ENCODE assay signal across 21 cellular contexts in genomic region chr4:105686571-105686970, GRCh38.
"Had no signal": no experiment of that assay in that cellular context is flagged by ENCODE, and none has a peak within 500 bp of the region (broad histone marks: within the 10 kb centered on the region; RNA-seq: fewer than 3 reads in every experiment).

No MANE protein-coding gene starts in this region.

- H3K4me1 ChIP-seq: vagina had no signal

- H3K27ac ChIP-seq: esophagus squamous epithelium, foreskin keratinocyte, hepatocyte, pancreas, tibial artery, upper lobe of right lung, vagina had no signal

- DNase-seq: dermis blood vessel endothelial cell; esophagus squamous epithelium; foreskin keratinocyte; head of caudate nucleus; left colon; left ventricle myocardium superior; mesenchymal stem cell; midbrain; naive B cell; occipital lobe; pancreas; right cardiac atrium; stimulated activated CD4-positive, alpha-beta T cell treated with anti-CD3 and anti-CD28 coated beads, Interleukin-4, amount 100 ng/mL, for 1 hour; stimulated activated CD8-positive, alpha-beta memory T cell treated with anti-CD3 and anti-CD28 coated beads, Interleukin-4, amount 100 ng/mL, for 48 hours; tibial artery; upper lobe of right lung had no signal

- FAIRE-seq: pancreas had no signal

- ATAC-seq: foreskin keratinocyte; left colon; left ventricle myocardium superior; pancreas; right cardiac atrium; stimulated activated effector memory CD8-positive, alpha-beta T cell treated with anti-CD3 and anti-CD28 coated beads, Interleukin-12 subunit alpha, Interleukin-12 subunit beta, amount 100 ng/mL, for 72 hours; upper lobe of right lung had no signal

- H3K4me3 ChIP-seq: esophagus squamous epithelium, hepatocyte, lung, pancreas, smooth muscle cell, tibial artery, upper lobe of right lung, vagina had no signal

- H3K27me3 ChIP-seq: esophagus squamous epithelium, foreskin keratinocyte, hepatocyte, pancreas, tibial artery, upper lobe of right lung, vagina had no signal

- H3K9me3 ChIP-seq: esophagus squamous epithelium, pancreas, tibial artery, upper lobe of right lung, vagina had no signal
